In genomic region chr1:116962976-116963639, GRCh38 we compare ENCODE assay signal across 21 cellular contexts. TPM values are rescaled to one million over a fixed set of nuclear protein-coding genes. Genes with fewer than 3 reads are reported as not detected.
DNase-seq lines count a peak whose midpoint lies in the region; ATAC-seq, FAIRE-seq and TF ChIP-seq lines count a peak whose summit lies in the region.
"Had no signal": no experiment of that assay in that cellular context is flagged by ENCODE, and none has a peak within 500 bp of the region (broad histone marks: within the 10 kb centered on the region; RNA-seq: fewer than 3 reads in every experiment).

No MANE protein-coding gene starts in this region.

- H3K27ac ChIP-seq in esophagus muscularis mucosa (replicated peaks in 1 of 4) (no peak overlapping the region), upper lobe of right lung (no peak overlapping the region)
- H3K27ac ChIP-seq: cardiac muscle cell, gastroesophageal sphincter, parathyroid adenoma, sigmoid colon had no signal

- peaks cover 0 to 53% (median 28%) of the 10 kb centered on the region in 4 donors for H3K36me3 ChIP-seq in esophagus muscularis mucosa
- no peaks in the 10 kb centered on the region for H3K36me3 ChIP-seq in upper lobe of right lung
- H3K36me3 ChIP-seq in BE2C: no peaks in the 10 kb centered on the region; the same call in 1 of the 2 replicates

- no peaks in the 10 kb centered on the region for H3K4me1 Mint-ChIP-seq in natural killer cell
- no peaks in the 10 kb centered on the region for H3K4me1 Mint-ChIP-seq in natural killer cell treated with Interleukin-12 subunit alpha and Interleukin-12 subunit beta and Interleukin-15 and Interleukin-18, amount 100 ng/mL, for 72 hours (ENCODE audit: low read depth in 2 of 2)

- 72% methylated on average over 4 of the region's 4 CpGs for WGBS in esophagus muscularis mucosa

- no peak for FAIRE-seq in GM12891 (lab: Jason Lieb, UNC)
- FAIRE-seq: urothelium cell line had no signal

- H3K36me3 Mint-ChIP-seq in natural killer cell: no peaks in the 10 kb centered on the region
- no peaks in the 10 kb centered on the region for H3K36me3 Mint-ChIP-seq in natural killer cell treated with Interleukin-12 subunit alpha and Interleukin-12 subunit beta and Interleukin-15 and Interleukin-18, amount 100 ng/mL, for 72 hours

- TF ChIP-seq POLR2A in NB4 (IDR thresholded peaks at IDR 0.05; ENCODE audit: extremely low read depth, insufficient read length) (no peak), esophagus muscularis mucosa (IDR thresholded peaks at IDR 0.05; ENCODE audit: low read depth) (no peak), GM12891 (IDR thresholded peaks at IDR 0.05; ENCODE audit: low read depth, low read length) (no peak)

- no peak overlapping the region for H3K4me3 ChIP-seq in NB4 (ENCODE audit: low read depth, low read length)
- H3K4me3 ChIP-seq in esophagus muscularis mucosa: no peak overlapping the region
- H3K4me3 ChIP-seq in upper lobe of right lung: no peak overlapping the region
- H3K4me3 ChIP-seq in BE2C (ENCODE audit: low read depth, low read length): no peak overlapping the region
- H3K4me3 ChIP-seq: cardiac muscle cell, gastroesophageal sphincter, sigmoid colon had no signal

- H3K4me3 Mint-ChIP-seq in natural killer cell: no peak overlapping the region
- no peak overlapping the region for H3K4me3 Mint-ChIP-seq in natural killer cell treated with Interleukin-12 subunit alpha and Interleukin-12 subunit beta and Interleukin-15 and Interleukin-18, amount 100 ng/mL, for 72 hours
- H3K4me3 Mint-ChIP-seq: activated naive CD8-positive, alpha-beta T cell treated with anti-CD3 and anti-CD28 coated beads for 36 hours had no signal

- no peak for DNase-seq in natural killer cell
- DNase-seq in natural killer cell treated with Interleukin-12 subunit alpha and Interleukin-12 subunit beta and Interleukin-15 and Interleukin-18, amount 100 ng/mL, for 72 hours (ENCODE audit: low spot score): no peak
- peak; percentile 18 for DNase-seq in NB4 (ENCODE audit: low read depth)
- DNase-seq in esophagus muscularis mucosa (ENCODE audit: extremely low spot score): peak; percentile 62
- DNase-seq in upper lobe of right lung: no peak
- no peak for DNase-seq in GM12891 (ENCODE audit: insufficient read length, low spot score)
- DNase-seq in BE2C: no peak
- DNase-seq in activated gamma-delta T cell treated with Interleukin-2 at 50 U/mL for 16 hours: no peak
- DNase-seq: activated naive CD8-positive, alpha-beta T cell treated with anti-CD3 and anti-CD28 coated beads for 36 hours; activated T-cell treated with anti-CD3 and anti-CD28 coated beads, Interleukin-2, amount 50 U/mL, for 48 hours; erythroblast; left ventricle myocardium superior; NCI-H187; NCI-H345; NK-92 treated with Interleukin-12 subunit alpha and Interleukin-12 subunit beta, amount 100 ng/mL, for 24 hours; sigmoid colon; stimulated activated CD4-positive, alpha-beta T cell treated with anti-CD3 and anti-CD28 coated beads, Interleukin-1b, Interleukin-23, amount 100 ng/mL, for 48 hours had no signal

- no peak overlapping the region for H3K27ac Mint-ChIP-seq in natural killer cell
- no peak overlapping the region for H3K27ac Mint-ChIP-seq in natural killer cell treated with Interleukin-12 subunit alpha and Interleukin-12 subunit beta and Interleukin-15 and Interleukin-18, amount 100 ng/mL, for 72 hours
- H3K27ac Mint-ChIP-seq: activated naive CD8-positive, alpha-beta T cell treated with anti-CD3 and anti-CD28 coated beads for 36 hours had no signal

- H3K9me3 Mint-ChIP-seq in natural killer cell: no peaks in the 10 kb centered on the region
- H3K9me3 Mint-ChIP-seq in natural killer cell treated with Interleukin-12 subunit alpha and Interleukin-12 subunit beta and Interleukin-15 and Interleukin-18, amount 100 ng/mL, for 72 hours: no peaks in the 10 kb centered on the region
- H3K9me3 Mint-ChIP-seq: activated naive CD8-positive, alpha-beta T cell treated with anti-CD3 and anti-CD28 coated beads for 36 hours had no signal

- H3K27me3 ChIP-seq in esophagus muscularis mucosa: no peaks in the 10 kb centered on the region
- H3K27me3 ChIP-seq in upper lobe of right lung: no peaks in the 10 kb centered on the region
- H3K27me3 ChIP-seq in BE2C: no peaks in the 10 kb centered on the region
- H3K27me3 ChIP-seq: cardiac muscle cell, gastroesophageal sphincter, sigmoid colon had no signal

- H3K4me1 ChIP-seq in esophagus muscularis mucosa (peaks cover 0 to 30% (median 15%) of the 10 kb centered on the region in 4 donors), upper lobe of right lung (no peaks in the 10 kb centered on the region), BE2C (no peaks in the 10 kb centered on the region)
- H3K4me1 ChIP-seq: parathyroid adenoma had no signal

- no peaks in the 10 kb centered on the region for H3K9me3 ChIP-seq in esophagus muscularis mucosa
- H3K9me3 ChIP-seq in upper lobe of right lung: no peaks in the 10 kb centered on the region
- H3K9me3 ChIP-seq in BE2C: no peaks in the 10 kb centered on the region
- H3K9me3 ChIP-seq: gastroesophageal sphincter, sigmoid colon had no signal

- no peak for TF ChIP-seq CTCF in natural killer cell (IDR thresholded peaks at IDR 0.05)
- no peak for TF ChIP-seq CTCF in NB4 (IDR thresholded peaks at IDR 0.05; ENCODE audit: low read depth, low read length)
- no peak for TF ChIP-seq CTCF in esophagus muscularis mucosa (IDR thresholded peaks at IDR 0.05)
- no peak for TF ChIP-seq CTCF in upper lobe of right lung (IDR thresholded peaks at IDR 0.05)
- TF ChIP-seq CTCF in BE2C (IDR thresholded peaks at IDR 0.05; ENCODE audit: low read depth, low read length): no peak

- intact Hi-C loops in natural killer cell (cut with micrococcal nuclease): no loop called here
- intact Hi-C loops in esophagus muscularis mucosa (cut with DNase I): no loop called here
- intact Hi-C loops in upper lobe of right lung (cut with DNase I): no loop called here

- TF ChIP-seq EP300 in esophagus muscularis mucosa (IDR thresholded peaks at IDR 0.05): no peak

- ATAC-seq in natural killer cell: peak in 2 of 3 donors; percentile 34 to 42
- no peak for ATAC-seq in natural killer cell treated with Interleukin-12 subunit alpha and Interleukin-12 subunit beta and Interleukin-15 and Interleukin-18, amount 100 ng/mL, for 72 hours
- ATAC-seq in upper lobe of right lung: peak; percentile 77
- ATAC-seq: gastroesophageal sphincter, left ventricle myocardium superior had no signal

- H3K27me3 Mint-ChIP-seq in natural killer cell (ENCODE audit: low read depth in 2 of 2): peaks cover 0 to 12% of the 10 kb centered on the region in 2 donors
- peaks cover 0 to 5% of the 10 kb centered on the region in 2 donors for H3K27me3 Mint-ChIP-seq in natural killer cell treated with Interleukin-12 subunit alpha and Interleukin-12 subunit beta and Interleukin-15 and Interleukin-18, amount 100 ng/mL, for 72 hours
- H3K27me3 Mint-ChIP-seq: activated naive CD8-positive, alpha-beta T cell treated with anti-CD3 and anti-CD28 coated beads for 36 hours had no signal

TF ChIP-seq in GM12891, 5 proteins besides CTCF, POLR2A, EP300 and RAD21:
- TF ChIP-seq POLR2AphosphoS5 (IDR thresholded peaks at IDR 0.05; ENCODE audit: low read depth, low read length) (no peak), POU2F2 (IDR thresholded peaks at IDR 0.05; ENCODE audit: low read depth, low read length) (no peak), SPI1 (IDR thresholded peaks at IDR 0.05; ENCODE audit: low read depth, low read length) (no peak)

RNA-seq across cellular contexts. Expression of gene CD101, which starts 38.5 kb away (rescaled TPM):
- total RNA-seq in natural killer cell: 1 to 10 TPM in 2 of 3 donors, under 1 TPM in 1; 0.82 to 3.1 (median 2.5) TPM
- 1 to 10 TPM; 1.4 to 2.3 TPM for total RNA-seq in natural killer cell treated with Interleukin-12 subunit alpha and Interleukin-12 subunit beta and Interleukin-15 and Interleukin-18, amount 100 ng/mL, for 72 hours
- 1 to 10 TPM in 2 of 4 donors, under 1 TPM in 2; 0.26 to 1.5 (median 0.87) TPM for total RNA-seq in esophagus muscularis mucosa
- total RNA-seq in upper lobe of right lung: 37.4 TPM
- polyA plus RNA-seq in GM12891 (2012; ENCODE audit: low read depth, missing spikeins): 0.59 TPM
- 0.48 TPM for polyA plus RNA-seq in BE2C (2012; ENCODE audit: insufficient read depth, insufficient read length, low read depth)

RNA-seq across cellular contexts. Expression of gene PTGFRN, which starts 53.4 kb away (rescaled TPM):
- 1 to 10 TPM in 1 of 3 donors, under 1 TPM in 2; 0.71 to 1.4 (median 0.79) TPM for total RNA-seq in natural killer cell
- total RNA-seq in natural killer cell treated with Interleukin-12 subunit alpha and Interleukin-12 subunit beta and Interleukin-15 and Interleukin-18, amount 100 ng/mL, for 72 hours: 1 to 10 TPM; 2.2 to 6.4 TPM
- total RNA-seq in esophagus muscularis mucosa: 100 to 1,000 TPM in 3 of 4 donors, 10 to 100 TPM in 1; 69.1 to 150 (median 106) TPM
- total RNA-seq in upper lobe of right lung: 31.2 TPM
- polyA plus RNA-seq in GM12891 (2012; ENCODE audit: low read depth, missing spikeins): 0.01 TPM
- polyA plus RNA-seq in BE2C (2012; ENCODE audit: insufficient read depth, insufficient read length, low read depth): 11.0 TPM

Comparison
In these comparisons a context has a peak if more than half of its experiments do, and no peak if none do; other contexts are left out.
1. ATAC-seq: peak in natural killer cell (2 of 3) and upper lobe of right lung (single experiment); none in natural killer cell treated with Interleukin-12 subunit alpha and Interleukin-12 subunit beta and Interleukin-15 and Interleukin-18, amount 100 ng/mL, for 72 hours (0 of 2).
2. DNase-seq: peak in NB4 (single experiment) and esophagus muscularis mucosa (single experiment); none in natural killer cell (single experiment), natural killer cell treated with Interleukin-12 subunit alpha and Interleukin-12 subunit beta and Interleukin-15 and Interleukin-18, amount 100 ng/mL, for 72 hours (single experiment), upper lobe of right lung (single experiment), GM12891 (single experiment), BE2C (single experiment) and activated gamma-delta T cell treated with Interleukin-2 at 50 U/mL for 16 hours (single experiment).